10 cellular contexts compared by ENCODE assay signal in genomic region chr2:134375935-134376334, GRCh38.
DNase-seq lines count a peak whose midpoint lies in the region; ATAC-seq, FAIRE-seq and TF ChIP-seq lines count a peak whose summit lies in the region.
"Had no signal": no experiment of that assay in that cellular context is flagged by ENCODE, and none has a peak within 500 bp of the region (broad histone marks: within the 10 kb centered on the region; RNA-seq: fewer than 3 reads in every experiment).

No MANE protein-coding gene starts in this region.

- ATAC-seq in IMR-90 (ENCODE audit: low read depth), result peak; percentile 27
- no peak for ATAC-seq in stimulated activated effector memory CD8-positive, alpha-beta T cell treated with anti-CD3 and anti-CD28 coated beads, Interleukin-12 subunit alpha, Interleukin-12 subunit beta, amount 100 ng/mL, for 72 hours
- no peak for ATAC-seq in GM19328 (IDR thresholded peaks at IDR 0.05; ENCODE audit: unreplicated experiment)
- ATAC-seq in GM18909 (IDR thresholded peaks at IDR 0.05; ENCODE audit: poor library complexity, unreplicated experiment), result no peak
- ATAC-seq: gastrocnemius medialis had no signal

- no CpG with 5 or more reads among the region's 3 CpGs for WGBS in IMR-90 (ENCODE audit: extremely low coverage in 2 of 2, insufficient read length in 1 of 2), 2 experiments

- no peak for TF ChIP-seq POLR2A in IMR-90 (IDR thresholded peaks at IDR 0.05; ENCODE audit: low read depth, low read length)

- in situ Hi-C loops in IMR-90 (cut with MboI; ENCODE audit: low sequenced_read_pairs) (no loop called here), astrocyte of the spinal cord (cut with HindIII; ENCODE audit: low sequenced_read_pairs) (no loop called here)

- H3K4ac ChIP-seq in IMR-90 (ENCODE audit: low read depth, low read length), result 0 out of 2 replicates have a peak overlapping the region, but pooled peaks have one; percentile 11

- H3K4me3 Mint-ChIP-seq in stimulated activated effector memory CD8-positive, alpha-beta T cell treated with anti-CD3 and anti-CD28 coated beads, Interleukin-12 subunit alpha, Interleukin-12 subunit beta, amount 100 ng/mL, for 72 hours, result no peak overlapping the region

- H3K4me3 ChIP-seq in IMR-90 (ENCODE audit: insufficient read depth, low read depth, low read length), result no peak overlapping the region
- H3K4me3 ChIP-seq in astrocyte of the spinal cord (ENCODE audit: low read depth, low read length), result no peak overlapping the region
- H3K4me3 ChIP-seq: gastrocnemius medialis had no signal

- BruUV-seq in IMR-90 (replicated peaks; lab: Mats Ljungman, UMichigan), result no TSS peak

- H3K27ac ChIP-seq in IMR-90 (ENCODE audit: insufficient read depth, low read length), result 0 out of 2 replicates have a peak overlapping the region, but pooled peaks have one; percentile 19
- H3K27ac ChIP-seq: gastrocnemius medialis had no signal

- H4K5ac ChIP-seq in IMR-90 (ENCODE audit: low read depth, low read length), result no peak overlapping the region

- peaks cover 30% of the 10 kb centered on the region for H3K4me1 ChIP-seq in IMR-90 (ENCODE audit: control insufficient read depth, insufficient read depth, low read length)

- 0 out of 3 replicates have a peak overlapping the region, but pooled peaks have one; percentile 34 for H2BK15ac ChIP-seq in IMR-90 (ENCODE audit: low read depth, low read length)

- POLR2A ChIA-PET in IMR-90 (lab: Charles Lee; ENCODE audit: unreplicated experiment), result interaction anchor here (0.5 kb wide), 1 partner anchor 161 kb away, joined by 4 read pairs; no protein-coding TSS in a partner anchor

- DNase-seq in IMR-90 (peak; percentile 75), astrocyte of the spinal cord (ENCODE audit: low read depth, low spot score) (peak; percentile 56), inferior parietal cortex (ENCODE audit: extremely low spot score) (peak; percentile 70), RCC 7860 (ENCODE audit: low spot score) (no peak), RPMI8226 (no peak)
- DNase-seq in stimulated activated effector memory CD8-positive, alpha-beta T cell treated with anti-CD3 and anti-CD28 coated beads, Interleukin-12 subunit alpha, Interleukin-12 subunit beta, amount 100 ng/mL, for 72 hours (ENCODE audit: low spot score in 2 of 2), result no peak
- DNase-seq: gastrocnemius medialis, SHP77 treated with DMSO at 0.1 percent for 48 hours had no signal

- H3K23ac ChIP-seq in IMR-90 (ENCODE audit: low read depth, low read length), result no peak overlapping the region

- H2BK120ac ChIP-seq in IMR-90 (ENCODE audit: low read depth, low read length), result no peak overlapping the region; the same call in 1 of the 2 replicates

- CTCF ChIA-PET in IMR-90 (lab: Yijun Ruan, JAX), result interaction anchor here (1.1 to 3.9 kb wide), 2 partner anchors 36 to 75 kb away, joined by 4 to 13 read pairs; no protein-coding TSS in a partner anchor

- H3K79me1 ChIP-seq in IMR-90 (ENCODE audit: low read depth in 1 of 2, low read length in 2 of 2), result peaks cover 12 to 38% of the 10 kb centered on the region in 2 experiments

- H3K27me3 ChIP-seq in IMR-90 (ENCODE audit: control insufficient read depth, insufficient read depth, low read length), result no peaks in the 10 kb centered on the region
- H3K27me3 ChIP-seq: gastrocnemius medialis had no signal

- H3K4me1 Mint-ChIP-seq in stimulated activated effector memory CD8-positive, alpha-beta T cell treated with anti-CD3 and anti-CD28 coated beads, Interleukin-12 subunit alpha, Interleukin-12 subunit beta, amount 100 ng/mL, for 72 hours, result peaks cover 5% of the 10 kb centered on the region

- no peak overlapping the region for H3K56ac ChIP-seq in IMR-90 (ENCODE audit: extremely low read depth, insufficient read depth, low read length)

- no peaks in the 10 kb centered on the region for H3K9me3 Mint-ChIP-seq in stimulated activated effector memory CD8-positive, alpha-beta T cell treated with anti-CD3 and anti-CD28 coated beads, Interleukin-12 subunit alpha, Interleukin-12 subunit beta, amount 100 ng/mL, for 72 hours

- dilution Hi-C loops in IMR-90 (cut with HindIII; ENCODE audit: low sequenced_read_pairs, unreplicated experiment), result no loop called here

- no peaks in the 10 kb centered on the region for H3K9me3 ChIP-seq in IMR-90 (ENCODE audit: control insufficient read depth, insufficient read depth, low read length)
- H3K9me3 ChIP-seq: gastrocnemius medialis had no signal

- intact Hi-C loops in IMR-90 (cut with micrococcal nuclease), result loop anchor here (2.0 to 10.0 kb wide), 3 partner anchors 33 to 491 kb away; no protein-coding TSS in a partner anchor

- no peak overlapping the region; the same call in 1 of the 2 replicates for H3K9ac ChIP-seq in IMR-90 (ENCODE audit: low read depth, low read length)

- no peak overlapping the region for H3K18ac ChIP-seq in IMR-90 (ENCODE audit: low read depth, low read length)

- no peak overlapping the region for H4K91ac ChIP-seq in IMR-90 (ENCODE audit: insufficient read depth, low read depth, low read length)

- H3K9me1 ChIP-seq in IMR-90 (ENCODE audit: insufficient read depth, low read length), result peaks cover 39% of the 10 kb centered on the region

- TF ChIP-seq CTCF in IMR-90 (conservative IDR thresholded peaks at IDR 0.05; ENCODE audit: low read depth, low read length) (peak; percentile 50), astrocyte of the spinal cord (IDR thresholded peaks at IDR 0.05; ENCODE audit: low read depth, low read length) (peak; percentile 37)

- peaks cover 27% of the 10 kb centered on the region for H3K36me3 Mint-ChIP-seq in stimulated activated effector memory CD8-positive, alpha-beta T cell treated with anti-CD3 and anti-CD28 coated beads, Interleukin-12 subunit alpha, Interleukin-12 subunit beta, amount 100 ng/mL, for 72 hours

- no peak overlapping the region for H3K4me2 ChIP-seq in IMR-90 (ENCODE audit: low read depth, low read length)

- no peak overlapping the region for H2BK5ac ChIP-seq in IMR-90 (ENCODE audit: low read depth, low read length, poor library complexity, severe bottlenecking)

- FAIRE-seq in RCC 7860 (lab: Jason Lieb, UNC), result no peak

- TF ChIP-seq RAD21 in IMR-90 (IDR thresholded peaks at IDR 0.05; ENCODE audit: low read length), result peak; percentile 58

- H3K27ac Mint-ChIP-seq in stimulated activated effector memory CD8-positive, alpha-beta T cell treated with anti-CD3 and anti-CD28 coated beads, Interleukin-12 subunit alpha, Interleukin-12 subunit beta, amount 100 ng/mL, for 72 hours, result peak overlapping the region; percentile 19

- no peak overlapping the region for H2AFZ ChIP-seq in IMR-90 (replicated peaks; ENCODE audit: low read length, poor library complexity)

- no peak overlapping the region for H2AK9ac ChIP-seq in IMR-90 (replicated peaks; ENCODE audit: low read depth, low read length, poor library complexity)

- H4K20me1 ChIP-seq in IMR-90 (ENCODE audit: insufficient read depth, low read length), result no peaks in the 10 kb centered on the region; the same call in 1 of the 2 replicates

- no peak overlapping the region; a peak in 1 of 4 replicates for H4K8ac ChIP-seq in IMR-90 (ENCODE audit: low read depth in 2 of 2, low read length in 2 of 2)

- peaks cover 18% of the 10 kb centered on the region for H3K36me3 ChIP-seq in IMR-90 (ENCODE audit: control insufficient read depth, insufficient read depth, low read length)
- H3K36me3 ChIP-seq: gastrocnemius medialis had no signal

- H2BK20ac ChIP-seq in IMR-90 (ENCODE audit: low read depth, low read length), result peak overlapping the region; percentile 30; the same call in 1 of the 2 replicates

- H3K14ac ChIP-seq in IMR-90 (replicated peaks; ENCODE audit: low read depth, low read length), result no peak overlapping the region

- 0 out of 2 replicates have a peak overlapping the region, but pooled peaks have one; percentile 38 for H2AK5ac ChIP-seq in IMR-90 (ENCODE audit: low read depth, low read length)

TF ChIP-seq in IMR-90, 13 proteins besides CTCF, POLR2A, EP300 and RAD21:
- TF ChIP-seq MAFK (IDR thresholded peaks at IDR 0.05; ENCODE audit: low read depth, low read length) (no peak), FOS (IDR thresholded peaks at IDR 0.05; ENCODE audit: low read depth, low read length) (no peak), RFX5 (IDR thresholded peaks at IDR 0.05; ENCODE audit: low read depth, low read length) (no peak), CEBPB (IDR thresholded peaks at IDR 0.05; ENCODE audit: low read depth, low read length) (peak; percentile 28; the same call in 1 of the 2 replicates), SMC3 (IDR thresholded peaks at IDR 0.05; ENCODE audit: low read depth, low read length) (peak; percentile 49)
TF ChIP-seq in IMR-90: peak in this region for 2.

Comparison
In these comparisons a context has a peak if more than half of its experiments do, and no peak if none do; other contexts are left out.
1. DNase-seq: peak in IMR-90 (single experiment), astrocyte of the spinal cord (single experiment) and inferior parietal cortex (single experiment); none in stimulated activated effector memory CD8-positive, alpha-beta T cell treated with anti-CD3 and anti-CD28 coated beads, Interleukin-12 subunit alpha, Interleukin-12 subunit beta, amount 100 ng/mL, for 72 hours (0 of 2), RCC 7860 (single experiment) and RPMI8226 (single experiment).